ENCODE assay signal across 8 cellular contexts in the genomic region with DNA sequence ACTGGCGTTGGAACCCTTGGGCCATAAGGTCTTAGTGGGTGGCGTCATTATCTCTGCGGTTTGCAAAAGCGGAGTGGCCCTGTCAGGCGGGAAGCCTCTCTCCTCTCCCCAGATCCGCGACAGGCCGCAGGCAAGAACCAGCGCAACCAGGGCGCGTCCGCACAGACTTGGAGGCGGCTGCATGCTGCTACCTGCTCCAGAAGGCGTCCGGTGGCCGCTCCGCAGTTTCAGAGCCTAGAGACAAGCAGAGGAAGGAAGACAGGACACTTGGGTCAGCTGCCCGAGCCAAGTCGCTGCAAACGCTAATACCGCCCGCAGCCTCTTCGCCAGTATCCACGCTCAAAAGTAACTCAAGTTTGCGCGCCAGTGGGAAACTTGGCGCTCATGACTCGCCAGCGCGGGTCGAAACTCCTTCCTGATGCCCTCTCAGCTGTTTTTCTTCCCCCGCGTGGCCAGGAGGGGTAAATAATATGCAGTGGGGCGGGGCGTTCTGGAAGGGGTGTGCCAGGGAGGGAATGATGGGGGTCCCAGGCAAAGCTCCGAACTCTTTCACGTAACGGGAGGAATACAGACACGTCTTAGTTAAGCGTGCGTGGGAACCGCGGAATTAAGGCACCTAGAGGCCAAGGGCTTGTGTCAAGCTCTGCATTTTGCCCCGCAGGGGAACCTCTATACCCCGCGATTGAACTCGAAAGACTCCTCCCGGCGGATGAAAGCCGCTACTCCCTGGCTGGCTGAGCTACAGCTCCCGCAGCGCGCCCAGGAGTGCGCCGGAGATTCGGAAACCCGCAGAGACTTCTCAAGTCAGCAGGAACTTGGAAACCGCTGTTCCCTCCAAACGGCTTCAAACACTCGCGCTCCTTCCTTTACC. TPM values are rescaled to one million over a fixed set of nuclear protein-coding genes. Genes with fewer than 3 reads are reported as not detected.
DNase-seq lines count a peak whose midpoint lies in the region; ATAC-seq lines count a peak whose summit lies in the region.

TSS of gene EDNRB (minus strand) at position 441 of the 871 bp plus-strand sequence. CDS start at position 183, 258 bp downstream.

- peak within 1 kb of the TSS; percentile 55; the same call in 1 of the 2 replicates for H3K4me3 ChIP-seq in GM08714 (ENCODE audit: low read length)
- H3K4me3 ChIP-seq in skin epidermis = peak within 1 kb of the TSS; percentile 32 to 55 (median 42)
- H3K4me3 ChIP-seq in CD4-positive, alpha-beta memory T cell (ENCODE audit: low read length in 2 of 2) = no peak within 1 kb of the TSS

- H3K36me3 Mint-ChIP-seq in T-cell = no peaks in the 10 kb centered on the region
- no peaks in the 10 kb centered on the region for H3K36me3 Mint-ChIP-seq in CD4-positive, alpha-beta memory T cell

- DNase-seq in HPDE6-E6E7 (ENCODE audit: extremely low spot score) (peak; percentile 22), caudate nucleus (lab: John Stamatoyannopoulos, UW) (peak in 44 of 61 donors; percentile 1 to 69 (median 30)), iPS-NIHi11 (ENCODE audit: low spot score) (peak; percentile 67), T-cell (no peak)
- no peak for DNase-seq in CD4-positive, alpha-beta memory T cell

- no peaks in the 10 kb centered on the region for H3K9me3 ChIP-seq in CD4-positive, alpha-beta memory T cell (ENCODE audit: control insufficient read depth in 1 of 2, low read length in 2 of 2)

- ATAC-seq in T-cell (replicated peaks in 1 of 4) = no peak
- ATAC-seq in HG02970 (IDR thresholded peaks at IDR 0.05; ENCODE audit: low FRiP score, unreplicated experiment) = no peak

- CTCF ChIA-PET in T-cell (lab: Charles Lee) = interaction anchor here in 1 of 2 donors (0.5 kb wide), 1 partner anchor 325 kb away, joined by 8 read pairs; no protein-coding TSS in a partner anchor
- CTCF ChIA-PET in CD4-positive, alpha-beta memory T cell (lab: Charles Lee; ENCODE audit: partially characterized antibody) = no interaction called here

- peaks cover 8 to 31% of the 10 kb centered on the region in 2 donors for H3K27me3 Mint-ChIP-seq in T-cell
- peaks cover 10 to 33% of the 10 kb centered on the region in 2 donors for H3K27me3 Mint-ChIP-seq in CD4-positive, alpha-beta memory T cell

- POLR2A ChIA-PET in T-cell (lab: Charles Lee) = no interaction called here
- POLR2A ChIA-PET in CD4-positive, alpha-beta memory T cell (lab: Charles Lee; ENCODE audit: partially characterized antibody) = no interaction called here

- intact Hi-C loops in CD4-positive, alpha-beta memory T cell (cut with micrococcal nuclease) = no loop called here

- no peak within 1 kb of the TSS for H3K4me3 Mint-ChIP-seq in T-cell
- peak within 1 kb of the TSS in 3 of 8 donors; percentile 10 to 30 (median 24) for H3K4me3 Mint-ChIP-seq in CD4-positive, alpha-beta memory T cell

- H3K27me3 ChIP-seq in CD4-positive, alpha-beta memory T cell (ENCODE audit: insufficient read depth, low read length) = peaks cover 10% of the 10 kb centered on the region

- H3K27ac Mint-ChIP-seq in T-cell = peak within 1 kb of the TSS in 1 of 2 donors; percentile 20
- H3K27ac Mint-ChIP-seq in CD4-positive, alpha-beta memory T cell = peak within 1 kb of the TSS in 1 of 7 donors; percentile 11

- peak within 1 kb of the TSS; percentile 58 for H3K27ac ChIP-seq in caudate nucleus (ENCODE audit: low read depth, low read length)
- H3K27ac ChIP-seq in skin epidermis = peak within 1 kb of the TSS in 15 of 21 experiments; percentile 0 to 80 (median 42)
- H3K27ac ChIP-seq in CD4-positive, alpha-beta memory T cell (ENCODE audit: low read depth, low read length) = no peak within 1 kb of the TSS

- no peaks in the 10 kb centered on the region for H3K9me3 Mint-ChIP-seq in T-cell
- peaks cover 0 to 2% (median 0%) of the 10 kb centered on the region in 8 donors for H3K9me3 Mint-ChIP-seq in CD4-positive, alpha-beta memory T cell

- peaks cover 13% of the 10 kb centered on the region for H3K4me1 ChIP-seq in CD4-positive, alpha-beta memory T cell (ENCODE audit: insufficient read depth, low read length)

- H3K36me3 ChIP-seq in CD4-positive, alpha-beta memory T cell (ENCODE audit: insufficient read depth, low read length) = no peaks in the 10 kb centered on the region

- no peaks in the 10 kb centered on the region for H3K4me1 Mint-ChIP-seq in T-cell
- H3K4me1 Mint-ChIP-seq in CD4-positive, alpha-beta memory T cell = peaks cover 0 to 5% (median 3%) of the 10 kb centered on the region in 4 donors

RNA-seq across cellular contexts. Expression of gene EDNRB, which starts in this region (rescaled TPM):
- total RNA-seq in T-cell = under 1 TPM in 3 of 5 donors, not detected in 2; 0.33 to 0.51 (median 0.35) TPM
- total RNA-seq in CD4-positive, alpha-beta memory T cell = not detected
- not detected for polyA plus RNA-seq in CD4-positive, alpha-beta memory T cell

Comparison
In these comparisons a context has a peak if more than half of its experiments do, and no peak if none do; other contexts are left out.
1. H3K4me3 ChIP-seq: peak in GM08714 (single experiment) and skin epidermis (7 of 7); none in CD4-positive, alpha-beta memory T cell (0 of 2).
2. DNase-seq: peak in HPDE6-E6E7 (single experiment), caudate nucleus (44 of 61) and iPS-NIHi11 (single experiment); none in T-cell (0 of 34) and CD4-positive, alpha-beta memory T cell (0 of 5).